ENCODE assay signal across 14 cellular contexts in the genomic region with DNA sequence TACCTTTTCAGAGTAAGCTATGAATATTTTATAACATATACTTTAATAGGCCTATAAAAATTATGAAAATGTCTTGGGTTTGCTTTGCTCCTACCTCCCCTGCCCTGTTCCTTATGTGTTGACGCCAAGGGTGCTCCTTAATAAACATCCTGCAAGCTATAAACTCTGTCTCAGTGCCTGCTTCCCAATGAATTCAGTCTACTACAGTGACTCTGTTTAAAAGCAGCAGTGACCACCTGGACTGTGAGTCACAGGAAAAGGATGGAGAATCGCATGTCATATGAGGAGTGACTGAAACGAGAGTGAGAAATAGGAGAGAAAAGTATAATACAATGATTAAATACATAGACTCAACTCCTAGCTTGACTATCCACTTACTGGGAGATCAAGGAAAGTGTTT. TPM values are rescaled to one million over a fixed set of nuclear protein-coding genes. Genes with fewer than 3 reads are reported as not detected.
A peak's percentile ranks its signal among the peaks of the same experiment; 100 is the strongest.
DNase-seq lines count a peak whose midpoint lies in the region; ATAC-seq, FAIRE-seq and TF ChIP-seq lines count a peak whose summit lies in the region.
"Had no signal": no experiment of that assay in that cellular context is flagged by ENCODE, and none has a peak within 500 bp of the region (broad histone marks: within the 10 kb centered on the region; RNA-seq: fewer than 3 reads in every experiment).

No MANE protein-coding gene starts in this region.

- H3K27me3 ChIP-seq in endothelial cell of umbilical vein (ENCODE audit: control insufficient read depth in 2 of 2, insufficient read depth in 2 of 2, low read length in 2 of 2): no peaks in the 10 kb centered on the region
- H3K27me3 ChIP-seq: upper lobe of left lung had no signal

- H3K36me3 Mint-ChIP-seq in activated naive CD4-positive, alpha-beta T cell treated with anti-CD3 and anti-CD28 coated beads, Interleukin-2, amount 50 U/mL, for 24 hours: no peaks in the 10 kb centered on the region

- H3K27me3 Mint-ChIP-seq in activated naive CD4-positive, alpha-beta T cell treated with anti-CD3 and anti-CD28 coated beads, Interleukin-2, amount 50 U/mL, for 24 hours: no peaks in the 10 kb centered on the region

- no peak for TF ChIP-seq CTCF in endothelial cell of umbilical vein (IDR thresholded peaks at IDR 0.05; ENCODE audit: extremely low read depth in 1 of 2, insufficient read depth in 1 of 2, low read depth in 1 of 2, low read length in 2 of 2)
- no peak for TF ChIP-seq CTCF in omental fat pad (IDR thresholded peaks at IDR 0.05)

- dilution Hi-C loops in endothelial cell of umbilical vein (cut with MboI; ENCODE audit: extremely low pct_ligation_motif_present, low sequenced_read_pairs): no loop called here

- peaks cover 25% of the 10 kb centered on the region for H3K4me1 Mint-ChIP-seq in activated naive CD4-positive, alpha-beta T cell treated with anti-CD3 and anti-CD28 coated beads, Interleukin-2, amount 50 U/mL, for 24 hours

- no peaks in the 10 kb centered on the region for H3K9me1 ChIP-seq in endothelial cell of umbilical vein (replicated peaks; ENCODE audit: control insufficient read depth, extremely low read depth, insufficient read depth, low read length)

- H2AFZ ChIP-seq in endothelial cell of umbilical vein (ENCODE audit: low read depth, low read length): no peak overlapping the region
- H2AFZ ChIP-seq: parathyroid adenoma had no signal

- DNase-seq in activated naive CD4-positive, alpha-beta T cell (lab: John Stamatoyannopoulos, UW): no peak
- DNase-seq in RCC 7860 (ENCODE audit: low spot score) (peak; percentile 46), endothelial cell of umbilical vein (ENCODE audit: low read depth, low spot score) (peak; percentile 89), renal cortical epithelial cell (ENCODE audit: low read depth) (peak; percentile 86), pons (ENCODE audit: low spot score) (no peak), cerebellum (ENCODE audit: low spot score) (no peak), omental fat pad (ENCODE audit: low spot score) (no peak)
- DNase-seq: DND-41; NCI-H748 treated with DMSO at 0.1 percent for 48 hours; stimulated activated CD8-positive, alpha-beta memory T cell treated with anti-CD3 and anti-CD28 coated beads, Interleukin-4, amount 100 ng/mL, for 48 hours; upper lobe of left lung had no signal

- no peak overlapping the region for H3K4me3 ChIP-seq in endothelial cell of umbilical vein (replicated peaks in 1 of 3; ENCODE audit: insufficient read depth in 1 of 3, low read depth in 1 of 3, low read length in 3 of 3)
- H3K4me3 ChIP-seq: A549, upper lobe of left lung had no signal

- no peaks in the 10 kb centered on the region for H3K9me3 Mint-ChIP-seq in activated naive CD4-positive, alpha-beta T cell treated with anti-CD3 and anti-CD28 coated beads, Interleukin-2, amount 50 U/mL, for 24 hours

- H3K36me3 ChIP-seq in endothelial cell of umbilical vein (ENCODE audit: control insufficient read depth in 2 of 2, extremely low read depth in 1 of 2, insufficient read depth in 2 of 2, low read length in 2 of 2): peaks cover 0 to 2% of the 10 kb centered on the region in 2 experiments
- H3K36me3 ChIP-seq: upper lobe of left lung had no signal

- POLR2A ChIA-PET in endothelial cell of umbilical vein (lab: Charles Lee): interaction anchor here (0.7 to 4.9 kb wide), 5 partner anchors 10 to 232 kb away, joined by 3 to 85 read pairs (median 4); a partner anchor contains a TSS

- no peaks in the 10 kb centered on the region for H4K20me1 ChIP-seq in endothelial cell of umbilical vein (replicated peaks; ENCODE audit: control insufficient read depth, extremely low read depth, insufficient read depth, low read length)

- peak overlapping the region; percentile 20 for H3K4me2 ChIP-seq in endothelial cell of umbilical vein (ENCODE audit: insufficient read depth, low read length)
- H3K4me2 ChIP-seq: A549 had no signal

- H3K4me3 Mint-ChIP-seq in activated naive CD4-positive, alpha-beta T cell treated with anti-CD3 and anti-CD28 coated beads, Interleukin-2, amount 50 U/mL, for 24 hours: no peak overlapping the region

- H3K27ac Mint-ChIP-seq in activated naive CD4-positive, alpha-beta T cell treated with anti-CD3 and anti-CD28 coated beads, Interleukin-2, amount 50 U/mL, for 24 hours: peak overlapping the region; percentile 37

- BruUV-seq in endothelial cell of umbilical vein (replicated peaks; lab: Mats Ljungman, UMichigan): no TSS peak

- H3K9ac ChIP-seq in endothelial cell of umbilical vein (replicated peaks; ENCODE audit: extremely low read depth, insufficient read depth, low read length): peak overlapping the region; percentile 93
- H3K9ac ChIP-seq: parathyroid adenoma had no signal

- H3K79me2 ChIP-seq in endothelial cell of umbilical vein (ENCODE audit: control insufficient read depth, insufficient read depth, low read length): peaks cover 22% of the 10 kb centered on the region
- H3K79me2 ChIP-seq: parathyroid adenoma had no signal

- ATAC-seq in omental fat pad (ENCODE audit: low FRiP score): no peak
- ATAC-seq: A549 had no signal

- FAIRE-seq in RCC 7860 (lab: Jason Lieb, UNC): no peak
- FAIRE-seq in endothelial cell of umbilical vein (lab: Jason Lieb, UNC): peak; percentile 66
- FAIRE-seq: A549 had no signal

- H3K27ac ChIP-seq in endothelial cell of umbilical vein (ENCODE audit: insufficient read depth, low read depth, low read length): peak overlapping the region; percentile 99
- H3K27ac ChIP-seq: A549, parathyroid adenoma had no signal

- H3K9me3 ChIP-seq in endothelial cell of umbilical vein (replicated peaks; ENCODE audit: control insufficient read depth, insufficient read depth, low read length): no peaks in the 10 kb centered on the region
- H3K9me3 ChIP-seq: A549, upper lobe of left lung had no signal

- peak; percentile 56 for TF ChIP-seq POLR2A in endothelial cell of umbilical vein (IDR thresholded peaks at IDR 0.05; ENCODE audit: low read depth, low read length)

- CTCF ChIA-PET in endothelial cell of umbilical vein (lab: Charles Lee): interaction anchor here (1.2 to 4.3 kb wide), 4 partner anchors 9 to 68 kb away, joined by 4 to 25 read pairs (median 8); a partner anchor contains a TSS

- peaks cover 46% of the 10 kb centered on the region for H3K4me1 ChIP-seq in endothelial cell of umbilical vein (ENCODE audit: control insufficient read depth, extremely low read depth, insufficient read depth, low read length)
- H3K4me1 ChIP-seq: parathyroid adenoma had no signal

- intact Hi-C loops in endothelial cell of umbilical vein (cut with micrococcal nuclease): loop anchor here (5.0 to 10.0 kb wide), 3 partner anchors 251 to 811 kb away; no protein-coding TSS in a partner anchor

TF ChIP-seq in endothelial cell of umbilical vein, 7 proteins besides CTCF, POLR2A, EP300 and RAD21:
- TF ChIP-seq MYC (IDR thresholded peaks at IDR 0.05; ENCODE audit: low read depth, low read length) (no peak), POLR2AphosphoS5 (IDR thresholded peaks at IDR 0.05; ENCODE audit: insufficient read depth, low read depth, low read length) (peak; percentile 77), EZH2 (IDR thresholded peaks at IDR 0.05; ENCODE audit: borderline replicate concordance, low read depth, low read length, severe bottlenecking) (no peak), JUN (IDR thresholded peaks at IDR 0.05; ENCODE audit: borderline replicate concordance, insufficient read depth, insufficient read length, low read depth) (peak; percentile 83), GATA2 (IDR thresholded peaks at IDR 0.05; ENCODE audit: insufficient read depth, insufficient read length, low read depth, low read length) (peak; percentile 12), FOS (IDR thresholded peaks at IDR 0.05; ENCODE audit: borderline replicate concordance, insufficient read depth, low read length) (peak; percentile 76)
- TF ChIP-seq, protein P1, sequence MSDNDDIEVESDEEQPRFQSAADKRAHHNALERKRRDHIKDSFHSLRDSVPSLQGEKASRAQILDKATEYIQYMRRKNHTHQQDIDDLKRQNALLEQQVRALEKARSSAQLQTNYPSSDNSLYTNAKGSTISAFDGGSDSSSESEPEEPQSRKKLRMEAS (IDR thresholded peaks at IDR 0.05; ENCODE audit: insufficient read depth, insufficient read length): no peak

RNA-seq across cellular contexts. Expression of a gene that starts 41.1 kb away (rescaled TPM):
- total RNA-seq in endothelial cell of umbilical vein (21.5 and 26.9 TPM in 2 replicates), renal cortical epithelial cell (3.3 and 11.3 TPM in 2 replicates), cerebellum (21.2 TPM), omental fat pad (1 to 10 TPM in 2 of 4 donors, under 1 TPM in 2; 0.60 to 2.2 (median 1.0) TPM)
- polyA plus RNA-seq in endothelial cell of umbilical vein: 3.2 and 3.6 TPM in 2 replicates
- polyA plus RNA-seq in endothelial cell of umbilical vein (2011; cell fraction: cytosol; rRNA removed): 2.2 and 3.3 TPM in 2 replicates
- 38.2 and 38.5 TPM in 2 replicates for polyA plus RNA-seq in endothelial cell of umbilical vein (2011; cell fraction: nucleus; rRNA removed)
- polyA plus RNA-seq in endothelial cell of umbilical vein (2012): 9.6 and 9.9 TPM in 2 replicates
- polyA minus RNA-seq in endothelial cell of umbilical vein: 56.8 and 67.7 TPM in 2 replicates
- not detected for polyA minus RNA-seq in endothelial cell of umbilical vein (2011; cell fraction: cytosol; rRNA and poly(A)+ RNA removed)
- polyA minus RNA-seq in endothelial cell of umbilical vein (2011; cell fraction: nucleus; rRNA and poly(A)+ RNA removed): 189 and 243 TPM in 2 replicates

RNA-seq across cellular contexts. Expression of a gene that starts 48.0 kb away (rescaled TPM):
- total RNA-seq in endothelial cell of umbilical vein (176 and 193 TPM in 2 replicates), renal cortical epithelial cell (57.4 and 58.5 TPM in 2 replicates), cerebellum (121 TPM), omental fat pad (100 to 1,000 TPM in 2 of 4 donors, 10 to 100 TPM in 2; 35.8 to 107 (median 100) TPM)
- polyA plus RNA-seq in endothelial cell of umbilical vein: 53.6 and 61.1 TPM in 2 replicates
- 62.9 and 67.5 TPM in 2 replicates for polyA plus RNA-seq in endothelial cell of umbilical vein (2011; cell fraction: cytosol; rRNA removed)
- 180 and 190 TPM in 2 replicates for polyA plus RNA-seq in endothelial cell of umbilical vein (2011; cell fraction: nucleus; rRNA removed)
- polyA plus RNA-seq in endothelial cell of umbilical vein (2012): 76.5 and 115 TPM in 2 replicates
- 302 and 356 TPM in 2 replicates for polyA minus RNA-seq in endothelial cell of umbilical vein
- polyA minus RNA-seq in endothelial cell of umbilical vein (2011; cell fraction: cytosol; rRNA and poly(A)+ RNA removed): 32.8 TPM
- 1,081 and 1,155 TPM in 2 replicates for polyA minus RNA-seq in endothelial cell of umbilical vein (2011; cell fraction: nucleus; rRNA and poly(A)+ RNA removed)

Comparison
In these comparisons a context has a peak if more than half of its experiments do, and no peak if none do; other contexts are left out.
1. DNase-seq: peak in RCC 7860 (single experiment), endothelial cell of umbilical vein (single experiment) and renal cortical epithelial cell (single experiment); none in activated naive CD4-positive, alpha-beta T cell (0 of 4), pons (single experiment), cerebellum (single experiment) and omental fat pad (single experiment).